14 cellular contexts compared by ENCODE assay signal in genomic region chr5:35758151-35758724, GRCh38.
A peak's percentile ranks its signal among the peaks of the same experiment; 100 is the strongest.
DNase-seq lines count a peak whose midpoint lies in the region; ATAC-seq and TF ChIP-seq lines count a peak whose summit lies in the region.
"Had no signal": no experiment of that assay in that cellular context is flagged by ENCODE, and none has a peak within 500 bp of the region (broad histone marks: within the 10 kb centered on the region; RNA-seq: fewer than 3 reads in every experiment).

No MANE protein-coding gene starts in this region.

- H3K36me3 Mint-ChIP-seq in activated T-helper 17 cell treated with anti-CD3 and anti-CD28 coated beads, Interleukin-2, amount 50 U/mL, for 72 hours (ENCODE audit: low read depth), result no peaks in the 10 kb centered on the region
- peaks cover 2% of the 10 kb centered on the region for H3K36me3 Mint-ChIP-seq in activated T-helper 1 cell treated with anti-CD3 and anti-CD28 coated beads, Interleukin-12 subunit alpha, Interleukin-12 subunit beta, Interleukin-2, Interleukin-4 antibody, amounts not matched to agents 30 ng/mL and 10 ng/mL and 1 ng/mL, durations not matched to agents 14 hours and 24 hours and 36 hours (ENCODE audit: low read depth)
- peaks cover 2% of the 10 kb centered on the region; the same call in 1 of the 2 replicates for H3K36me3 Mint-ChIP-seq in WTC11
- H3K36me3 Mint-ChIP-seq: CD14-positive monocyte; CD8-positive, alpha-beta T cell had no signal

- H3K27ac Mint-ChIP-seq in stimulated activated naive CD8-positive, alpha-beta T cell treated with anti-CD3 and anti-CD28 coated beads, Interleukin-15, amount 100 ng/mL, for 72 hours, result no peak overlapping the region
- H3K27ac Mint-ChIP-seq in activated T-helper 17 cell treated with anti-CD3 and anti-CD28 coated beads, Interleukin-2, amount 50 U/mL, for 72 hours, result no peak overlapping the region
- H3K27ac Mint-ChIP-seq in activated T-helper 1 cell treated with anti-CD3 and anti-CD28 coated beads, Interleukin-12 subunit alpha, Interleukin-12 subunit beta, Interleukin-2, Interleukin-4 antibody, amounts not matched to agents 30 ng/mL and 10 ng/mL and 1 ng/mL, durations not matched to agents 14 hours and 24 hours and 36 hours, result no peak overlapping the region
- no peak overlapping the region for H3K27ac Mint-ChIP-seq in WTC11
- H3K27ac Mint-ChIP-seq: CD14-positive monocyte, GM23338 had no signal

- H3K9me3 ChIP-seq in right lobe of liver, result no peaks in the 10 kb centered on the region
- H3K9me3 ChIP-seq: A549 had no signal

- H3K36me3 ChIP-seq in right lobe of liver, result no peaks in the 10 kb centered on the region

- H3K4me3 Mint-ChIP-seq in stimulated activated naive CD8-positive, alpha-beta T cell treated with anti-CD3 and anti-CD28 coated beads, Interleukin-15, amount 100 ng/mL, for 72 hours, result peak overlapping the region; percentile 21 to 45
- no peak overlapping the region for H3K4me3 Mint-ChIP-seq in activated T-helper 17 cell treated with anti-CD3 and anti-CD28 coated beads, Interleukin-2, amount 50 U/mL, for 72 hours
- no peak overlapping the region for H3K4me3 Mint-ChIP-seq in activated T-helper 1 cell treated with anti-CD3 and anti-CD28 coated beads, Interleukin-12 subunit alpha, Interleukin-12 subunit beta, Interleukin-2, Interleukin-4 antibody, amounts not matched to agents 30 ng/mL and 10 ng/mL and 1 ng/mL, durations not matched to agents 14 hours and 24 hours and 36 hours
- H3K4me3 Mint-ChIP-seq in WTC11, result no peak overlapping the region
- H3K4me3 Mint-ChIP-seq: CD14-positive monocyte, GM23338 had no signal

- CTCF ChIA-PET in WTC11 (lab: Charles Lee), result no interaction called here

- peaks cover 0 to 5% of the 10 kb centered on the region in 2 donors for H3K9me3 Mint-ChIP-seq in stimulated activated naive CD8-positive, alpha-beta T cell treated with anti-CD3 and anti-CD28 coated beads, Interleukin-15, amount 100 ng/mL, for 72 hours
- no peaks in the 10 kb centered on the region for H3K9me3 Mint-ChIP-seq in activated T-helper 17 cell treated with anti-CD3 and anti-CD28 coated beads, Interleukin-2, amount 50 U/mL, for 72 hours
- no peaks in the 10 kb centered on the region for H3K9me3 Mint-ChIP-seq in activated T-helper 1 cell treated with anti-CD3 and anti-CD28 coated beads, Interleukin-12 subunit alpha, Interleukin-12 subunit beta, Interleukin-2, Interleukin-4 antibody, amounts not matched to agents 30 ng/mL and 10 ng/mL and 1 ng/mL, durations not matched to agents 14 hours and 24 hours and 36 hours
- H3K9me3 Mint-ChIP-seq in WTC11, result no peaks in the 10 kb centered on the region
- H3K9me3 Mint-ChIP-seq: CD14-positive monocyte; CD8-positive, alpha-beta T cell; GM23338 had no signal

- POLR2A ChIA-PET in WTC11 (lab: Charles Lee), result no interaction called here

- H3K4me1 Mint-ChIP-seq in stimulated activated naive CD8-positive, alpha-beta T cell treated with anti-CD3 and anti-CD28 coated beads, Interleukin-15, amount 100 ng/mL, for 72 hours, result peaks cover 26% of the 10 kb centered on the region
- H3K4me1 Mint-ChIP-seq in activated T-helper 17 cell treated with anti-CD3 and anti-CD28 coated beads, Interleukin-2, amount 50 U/mL, for 72 hours, result no peaks in the 10 kb centered on the region
- H3K4me1 Mint-ChIP-seq in activated T-helper 1 cell treated with anti-CD3 and anti-CD28 coated beads, Interleukin-12 subunit alpha, Interleukin-12 subunit beta, Interleukin-2, Interleukin-4 antibody, amounts not matched to agents 30 ng/mL and 10 ng/mL and 1 ng/mL, durations not matched to agents 14 hours and 24 hours and 36 hours (ENCODE audit: low read depth), result peaks cover 11% of the 10 kb centered on the region
- peaks cover 17% of the 10 kb centered on the region for H3K4me1 Mint-ChIP-seq in WTC11
- H3K4me1 Mint-ChIP-seq: CD14-positive monocyte had no signal

- peaks cover 0 to 7% (median 0%) of the 10 kb centered on the region in 4 donors for H3K4me1 ChIP-seq in right lobe of liver
- H3K4me1 ChIP-seq: A549 had no signal

- H3K27me3 Mint-ChIP-seq in stimulated activated naive CD8-positive, alpha-beta T cell treated with anti-CD3 and anti-CD28 coated beads, Interleukin-15, amount 100 ng/mL, for 72 hours, result no peaks in the 10 kb centered on the region
- H3K27me3 Mint-ChIP-seq in activated T-helper 17 cell treated with anti-CD3 and anti-CD28 coated beads, Interleukin-2, amount 50 U/mL, for 72 hours, result no peaks in the 10 kb centered on the region
- peaks cover 2% of the 10 kb centered on the region for H3K27me3 Mint-ChIP-seq in activated T-helper 1 cell treated with anti-CD3 and anti-CD28 coated beads, Interleukin-12 subunit alpha, Interleukin-12 subunit beta, Interleukin-2, Interleukin-4 antibody, amounts not matched to agents 30 ng/mL and 10 ng/mL and 1 ng/mL, durations not matched to agents 14 hours and 24 hours and 36 hours (ENCODE audit: insufficient read depth)
- H3K27me3 Mint-ChIP-seq in WTC11 (ENCODE audit: low read depth), result peaks cover 96% of the 10 kb centered on the region

- H3K4me3 ChIP-seq in right lobe of liver, result no peak overlapping the region
- H3K4me3 ChIP-seq: A549, GM23338 had no signal

- TF ChIP-seq CTCF in right lobe of liver (IDR thresholded peaks at IDR 0.05) (no peak), WTC11 (IDR thresholded peaks at IDR 0.05) (no peak)

- intact Hi-C loops in right lobe of liver (cut with DNase I), result no loop called here
- intact Hi-C loops in activated T-helper 1 cell treated with anti-CD3 and anti-CD28 coated beads, Interleukin-12 subunit alpha, Interleukin-12 subunit beta, Interleukin-2, Interleukin-4 antibody, amounts not matched to agents 30 ng/mL and 10 ng/mL and 1 ng/mL, durations not matched to agents 14 hours and 24 hours and 36 hours (cut with micrococcal nuclease), result no loop called here

- no peak overlapping the region for H3K27ac ChIP-seq in right lobe of liver
- H3K27ac ChIP-seq: A549 had no signal

- WGBS in right lobe of liver (ENCODE audit: insufficient coverage, low coverage, low lambda C conversion rate, missing lambda C conversion rate), result 29% methylated on average over 5 of the region's 5 CpGs

- H3K27me3 ChIP-seq in right lobe of liver, result no peaks in the 10 kb centered on the region

- no peak for TF ChIP-seq POLR2A in right lobe of liver (IDR thresholded peaks at IDR 0.05)

- DNase-seq in stimulated activated naive CD8-positive, alpha-beta T cell treated with anti-CD3 and anti-CD28 coated beads, Interleukin-15, amount 100 ng/mL, for 72 hours, result no peak
- no peak for DNase-seq in stimulated activated naive CD8-positive, alpha-beta T cell treated with anti-CD3 and anti-CD28 coated beads, Interleukin-15, Interleukin-2, amounts not matched to agents 100 U/mL and 50 U/mL, for 24 hours
- DNase-seq in right lobe of liver, result no peak
- DNase-seq in activated T-helper 1 cell treated with anti-CD3 and anti-CD28 coated beads, Interleukin-12 subunit alpha, Interleukin-12 subunit beta, Interleukin-2, Interleukin-4 antibody, amounts not matched to agents 30 ng/mL and 10 ng/mL and 1 ng/mL, durations not matched to agents 14 hours and 24 hours and 36 hours (ENCODE audit: low spot score), result no peak
- DNase-seq in WTC11 (ENCODE audit: low spot score), result no peak
- DNase-seq: CD8-positive, alpha-beta T cell; COR-L47; DMS153; H7 had no signal

- ATAC-seq in stimulated activated naive CD8-positive, alpha-beta T cell treated with anti-CD3 and anti-CD28 coated beads, Interleukin-15, amount 100 ng/mL, for 72 hours, result peak; percentile 50
- ATAC-seq in stimulated activated naive CD8-positive, alpha-beta T cell treated with anti-CD3 and anti-CD28 coated beads, Interleukin-15, Interleukin-2, amounts not matched to agents 100 U/mL and 50 U/mL, for 24 hours, result no peak
- ATAC-seq in activated T-helper 17 cell treated with anti-CD3 and anti-CD28 coated beads, Interleukin-2, amount 50 U/mL, for 72 hours (replicated peaks), result peak; percentile 75
- ATAC-seq in right lobe of liver (peak; percentile 64 to 81 (median 70)), WTC11 (no peak), HG03139 (IDR thresholded peaks at IDR 0.05; ENCODE audit: unreplicated experiment) (no peak)
- ATAC-seq: A549; CD8-positive, alpha-beta T cell; GM23338 had no signal

TF ChIP-seq in WTC11, 78 proteins besides CTCF, POLR2A, EP300 and RAD21:
- TF ChIP-seq SP1 (CRISPR knock-in tag; conservative IDR thresholded peaks at IDR 0.05), result no peak

Comparison
In these comparisons a context has a peak if more than half of its experiments do, and no peak if none do; other contexts are left out.
1. ATAC-seq: peak in stimulated activated naive CD8-positive, alpha-beta T cell treated with anti-CD3 and anti-CD28 coated beads, Interleukin-15, amount 100 ng/mL, for 72 hours (single experiment), activated T-helper 17 cell treated with anti-CD3 and anti-CD28 coated beads, Interleukin-2, amount 50 U/mL, for 72 hours (single experiment) and right lobe of liver (4 of 4); none in stimulated activated naive CD8-positive, alpha-beta T cell treated with anti-CD3 and anti-CD28 coated beads, Interleukin-15, Interleukin-2, amounts not matched to agents 100 U/mL and 50 U/mL, for 24 hours (single experiment), WTC11 (single experiment) and HG03139 (single experiment).
2. H3K4me3 Mint-ChIP-seq: peak in stimulated activated naive CD8-positive, alpha-beta T cell treated with anti-CD3 and anti-CD28 coated beads, Interleukin-15, amount 100 ng/mL, for 72 hours (2 of 2); none in activated T-helper 17 cell treated with anti-CD3 and anti-CD28 coated beads, Interleukin-2, amount 50 U/mL, for 72 hours (single experiment), activated T-helper 1 cell treated with anti-CD3 and anti-CD28 coated beads, Interleukin-12 subunit alpha, Interleukin-12 subunit beta, Interleukin-2, Interleukin-4 antibody, amounts not matched to agents 30 ng/mL and 10 ng/mL and 1 ng/mL, durations not matched to agents 14 hours and 24 hours and 36 hours (single experiment) and WTC11 (single experiment).